ENCODE assay signal across 8 cellular contexts in genomic region chr6:138986578-138986977, GRCh38. TPM values are rescaled to one million over a fixed set of nuclear protein-coding genes. Genes with fewer than 3 reads are reported as not detected.
A peak's percentile ranks its signal among the peaks of the same experiment; 100 is the strongest.
DNase-seq lines count a peak whose midpoint lies in the region; ATAC-seq and TF ChIP-seq lines count a peak whose summit lies in the region.

No MANE protein-coding gene starts in this region.

- H3K36me3 ChIP-seq in CD4-positive, alpha-beta memory T cell (ENCODE audit: insufficient read depth, low read length): no peaks in the 10 kb centered on the region
- H3K36me3 ChIP-seq in breast epithelium: no peaks in the 10 kb centered on the region

- peak overlapping the region; percentile 66 to 89 for H3K4me3 ChIP-seq in CD4-positive, alpha-beta memory T cell (ENCODE audit: low read length in 2 of 2)
- peak overlapping the region; percentile 71 to 94 (median 90) for H3K4me3 ChIP-seq in breast epithelium
- peak overlapping the region; percentile 90 for H3K4me3 ChIP-seq in mononuclear cell (ENCODE audit: low read length)

- TF ChIP-seq CTCF in breast epithelium (IDR thresholded peaks at IDR 0.05): no peak

- H3K4me3 Mint-ChIP-seq in CD4-positive, alpha-beta memory T cell: peak overlapping the region in 4 of 8 donors; percentile 80 to 92 (median 86)

- H3K4me1 Mint-ChIP-seq in CD4-positive, alpha-beta memory T cell: peaks cover 14 to 21% (median 17%) of the 10 kb centered on the region in 4 donors

- ATAC-seq in HG02840 (IDR thresholded peaks at IDR 0.05; ENCODE audit: low FRiP score, unreplicated experiment) (no peak), GM18517 (IDR thresholded peaks at IDR 0.05; ENCODE audit: unreplicated experiment) (no peak)

- no peaks in the 10 kb centered on the region for H3K27me3 Mint-ChIP-seq in CD4-positive, alpha-beta memory T cell

- H3K27ac ChIP-seq in CD4-positive, alpha-beta memory T cell (ENCODE audit: low read depth, low read length): peak overlapping the region; percentile 74
- H3K27ac ChIP-seq in breast epithelium: peak overlapping the region; percentile 1 to 96

- H3K27ac Mint-ChIP-seq in CD4-positive, alpha-beta memory T cell: peak overlapping the region in 6 of 7 donors; percentile 0 to 93 (median 61)

- CTCF ChIA-PET in CD4-positive, alpha-beta memory T cell (lab: Charles Lee; ENCODE audit: partially characterized antibody): interaction anchor here (0.7 to 5.0 kb wide), 20 partner anchors 8 to 387 kb away, joined by 3 to 19 read pairs (median 4); partner anchors contain the start of genes CITED2 and TXLNB

- DNase-seq in CD4-positive, alpha-beta memory T cell: peak in 2 of 5 donors; percentile 5 to 7
- DNase-seq in LoVo (ENCODE audit: low spot score) (peak; percentile 23), breast epithelium (ENCODE audit: low spot score in 2 of 2) (no peak), NCI-H446 treated with DMSO at 0.1 percent for 48 hours (lab: John Stamatoyannopoulos, UW) (no peak)
- DNase-seq in stimulated activated CD4-positive, alpha-beta T cell treated with anti-CD3 and anti-CD28 coated beads, Interleukin-15, amount 100 ng/mL, for 24 hours: no peak

- POLR2A ChIA-PET in CD4-positive, alpha-beta memory T cell (lab: Charles Lee; ENCODE audit: partially characterized antibody): interaction anchor here (1.1 to 4.9 kb wide), 13 partner anchors 32 to 388 kb away, joined by 3 to 27 read pairs (median 7); partner anchors contain the start of genes ABRACL, CITED2 and TXLNB

- no peaks in the 10 kb centered on the region for H3K27me3 ChIP-seq in CD4-positive, alpha-beta memory T cell (ENCODE audit: insufficient read depth, low read length)
- H3K27me3 ChIP-seq in breast epithelium (no peaks in the 10 kb centered on the region), mononuclear cell (ENCODE audit: insufficient read depth, low read length) (no peaks in the 10 kb centered on the region)

- H3K9me3 ChIP-seq in CD4-positive, alpha-beta memory T cell (ENCODE audit: control insufficient read depth in 1 of 2, low read length in 2 of 2): no peaks in the 10 kb centered on the region
- H3K9me3 ChIP-seq in breast epithelium (no peaks in the 10 kb centered on the region), mononuclear cell (ENCODE audit: low read depth, low read length) (no peaks in the 10 kb centered on the region)

- H3K36me3 Mint-ChIP-seq in CD4-positive, alpha-beta memory T cell: peaks cover 0 to 5% of the 10 kb centered on the region in 2 donors

- intact Hi-C loops in CD4-positive, alpha-beta memory T cell (cut with micrococcal nuclease): loop anchor here (2.0 to 10.0 kb wide), 4 partner anchors 148 to 869 kb away; partner anchors contain the start of gene HECA
- intact Hi-C loops in breast epithelium (cut with DNase I; ENCODE audit: low total_unique reads): loop anchor here (2.0 kb wide), 1 partner anchor 172 kb away; no protein-coding TSS in a partner anchor

- no peaks in the 10 kb centered on the region for H3K9me3 Mint-ChIP-seq in CD4-positive, alpha-beta memory T cell

- H3K4me1 ChIP-seq in CD4-positive, alpha-beta memory T cell (ENCODE audit: insufficient read depth, low read length): peaks cover 60% of the 10 kb centered on the region
- H3K4me1 ChIP-seq in breast epithelium (no peaks in the 10 kb centered on the region), mononuclear cell (ENCODE audit: insufficient read depth, low read length) (peaks cover 37% of the 10 kb centered on the region)

- no peak for TF ChIP-seq POLR2A in breast epithelium (IDR thresholded peaks at IDR 0.05)

RNA-seq across cellular contexts. Expression of gene REPS1, which starts 1.5 kb away (rescaled TPM):
- total RNA-seq in CD4-positive, alpha-beta memory T cell: 10 to 100 TPM; 61.7 to 69.3 TPM
- 10 to 100 TPM; 22.3 to 44.2 TPM for polyA plus RNA-seq in CD4-positive, alpha-beta memory T cell
- total RNA-seq in breast epithelium: 10 to 100 TPM; 40.5 to 79.9 (median 66.5) TPM
- total RNA-seq in mononuclear cell: 62.8 TPM

RNA-seq across cellular contexts. Expression of gene ABRACL, which starts 42.0 kb away (rescaled TPM):
- total RNA-seq in CD4-positive, alpha-beta memory T cell: 100 to 1,000 TPM; 103 to 112 TPM
- polyA plus RNA-seq in CD4-positive, alpha-beta memory T cell: 100 to 1,000 TPM; 249 to 289 TPM
- total RNA-seq in breast epithelium: 10 to 100 TPM; 10.9 to 26.9 (median 17.4) TPM
- 43.7 TPM for total RNA-seq in mononuclear cell
